In genomic region chr4:47891928-47892327, GRCh38 we compare ENCODE assay signal across 21 cellular contexts. TPM values are rescaled to one million over a fixed set of nuclear protein-coding genes. Genes with fewer than 3 reads are reported as not detected.
"Had no signal": no experiment of that assay in that cellular context is flagged by ENCODE, and none has a peak within 500 bp of the region (broad histone marks: within the 10 kb centered on the region; RNA-seq: fewer than 3 reads in every experiment).

No MANE protein-coding gene starts in this region.

- H3K27ac Mint-ChIP-seq: activated CD4-positive, alpha-beta T cell treated with anti-CD3 and anti-CD28 coated beads, Interleukin-2, amount 10 ng/mL, durations not matched to agents 24 days and 14 days; activated T-cell treated with anti-CD3 and anti-CD28 coated beads, Interleukin-2, amount 50 U/mL, for 24 hours; natural killer cell treated with Interleukin-12 subunit alpha and Interleukin-12 subunit beta and Interleukin-15 and Interleukin-18, amount 100 ng/mL, for 72 hours; progenitor cell of endocrine pancreas; stimulated activated naive B cell treated with anti-CD40 and anti-IgM and Interleukin-4, amounts not matched to agents 10 μg/mL and 1 μg/mL and 100 μg/mL, for 72 hours; WTC11 had no signal

- H3K4me1 ChIP-seq: gastroesophageal sphincter, sigmoid colon, upper lobe of right lung had no signal

- H3K9me3 Mint-ChIP-seq: activated CD4-positive, alpha-beta T cell treated with anti-CD3 and anti-CD28 coated beads, Interleukin-2, amount 10 ng/mL, durations not matched to agents 24 days and 14 days; activated T-cell treated with anti-CD3 and anti-CD28 coated beads, Interleukin-2, amount 50 U/mL, for 24 hours; natural killer cell treated with Interleukin-12 subunit alpha and Interleukin-12 subunit beta and Interleukin-15 and Interleukin-18, amount 100 ng/mL, for 72 hours; stimulated activated naive B cell treated with anti-CD40 and anti-IgM and Interleukin-4, amounts not matched to agents 10 μg/mL and 1 μg/mL and 100 μg/mL, for 72 hours; WTC11 had no signal

- H3K9me3 ChIP-seq: gastroesophageal sphincter, sigmoid colon, upper lobe of right lung had no signal

- H3K4me3 Mint-ChIP-seq: activated CD4-positive, alpha-beta T cell treated with anti-CD3 and anti-CD28 coated beads, Interleukin-2, amount 10 ng/mL, durations not matched to agents 24 days and 14 days; activated T-cell treated with anti-CD3 and anti-CD28 coated beads, Interleukin-2, amount 50 U/mL, for 24 hours; natural killer cell treated with Interleukin-12 subunit alpha and Interleukin-12 subunit beta and Interleukin-15 and Interleukin-18, amount 100 ng/mL, for 72 hours; stimulated activated naive B cell treated with anti-CD40 and anti-IgM and Interleukin-4, amounts not matched to agents 10 μg/mL and 1 μg/mL and 100 μg/mL, for 72 hours; WTC11 had no signal

- H3K27me3 Mint-ChIP-seq: activated CD4-positive, alpha-beta T cell treated with anti-CD3 and anti-CD28 coated beads, Interleukin-2, amount 10 ng/mL, durations not matched to agents 24 days and 14 days; activated T-cell treated with anti-CD3 and anti-CD28 coated beads, Interleukin-2, amount 50 U/mL, for 24 hours; natural killer cell treated with Interleukin-12 subunit alpha and Interleukin-12 subunit beta and Interleukin-15 and Interleukin-18, amount 100 ng/mL, for 72 hours; progenitor cell of endocrine pancreas; stimulated activated naive B cell treated with anti-CD40 and anti-IgM and Interleukin-4, amounts not matched to agents 10 μg/mL and 1 μg/mL and 100 μg/mL, for 72 hours had no signal

- H3K4me3 ChIP-seq: gastroesophageal sphincter, sigmoid colon, smooth muscle cell, upper lobe of right lung had no signal

- ATAC-seq: gastroesophageal sphincter; left ventricle myocardium superior; natural killer cell treated with Interleukin-12 subunit alpha and Interleukin-12 subunit beta and Interleukin-15 and Interleukin-18, amount 100 ng/mL, for 72 hours; stimulated activated naive B cell treated with anti-CD40 and anti-IgM and Interleukin-4, amounts not matched to agents 10 μg/mL and 1 μg/mL and 100 μg/mL, for 72 hours; upper lobe of right lung; WTC11 had no signal

- H3K27me3 ChIP-seq: gastroesophageal sphincter, sigmoid colon, upper lobe of right lung had no signal

- DNase-seq: activated CD4-positive, alpha-beta T cell treated with anti-CD3 and anti-CD28 coated beads, Interleukin-2, amount 10 ng/mL, durations not matched to agents 24 days and 14 days; activated gamma-delta T cell; activated T-cell treated with anti-CD3 and anti-CD28 coated beads, Interleukin-2, amount 50 U/mL, for 24 hours; head of caudate nucleus; hypothalamus; left ventricle myocardium superior; mammary epithelial cell; midbrain; retina; sigmoid colon; stimulated activated CD4-positive, alpha-beta T cell treated with anti-CD3 and anti-CD28 coated beads, Interleukin-15, amount 100 ng/mL, for 24 hours; stimulated activated naive B cell treated with anti-CD40 and anti-IgM and Interleukin-4, amounts not matched to agents 10 μg/mL and 1 μg/mL and 100 μg/mL, for 72 hours; T-helper 1 cell; T-helper 9 cell; upper lobe of right lung had no signal

- H3K27ac ChIP-seq: epithelial cell of prostate, gastroesophageal sphincter, sigmoid colon, upper lobe of right lung had no signal

- H3K4me1 Mint-ChIP-seq: stimulated activated naive B cell treated with anti-CD40 and anti-IgM and Interleukin-4, amounts not matched to agents 10 μg/mL and 1 μg/mL and 100 μg/mL, for 72 hours; WTC11 had no signal

- H3K4me2 ChIP-seq: smooth muscle cell had no signal

RNA-seq across cellular contexts. Expression of gene CORIN, which starts 54.1 kb away (rescaled TPM):
- total RNA-seq: natural killer cell treated with Interleukin-12 subunit alpha and Interleukin-12 subunit beta and Interleukin-15 and Interleukin-18, amount 100 ng/mL, for 72 hours had no signal
